16 cellular contexts compared by ENCODE assay signal in genomic region chr2:17682098-17682857, GRCh38.
A peak's percentile ranks its signal among the peaks of the same experiment; 100 is the strongest.
DNase-seq lines count a peak whose midpoint lies in the region; ATAC-seq, FAIRE-seq and TF ChIP-seq lines count a peak whose summit lies in the region.
"Had no signal": no experiment of that assay in that cellular context is flagged by ENCODE, and none has a peak within 500 bp of the region (broad histone marks: within the 10 kb centered on the region; RNA-seq: fewer than 3 reads in every experiment).

No MANE protein-coding gene starts in this region.

- no peak overlapping the region for H3K27ac ChIP-seq in right atrium auricular region
- H3K27ac ChIP-seq in MM.1S (ENCODE audit: low read length) = peak overlapping the region; percentile 32; the same call in 1 of the 2 replicates
- no peak overlapping the region for H3K27ac ChIP-seq in K562 (ENCODE audit: extremely low read depth, low read depth, low read length)
- no peak overlapping the region for H3K27ac ChIP-seq in keratinocyte (ENCODE audit: control insufficient read depth, insufficient read depth, low read length)
- no peak overlapping the region for H3K27ac ChIP-seq in A673 (ENCODE audit: low read depth, low read length, poor library complexity, severe bottlenecking)
- no peak overlapping the region for H3K27ac ChIP-seq in psoas muscle
- H3K27ac ChIP-seq: BLaER1 treated with 17β-estradiol and CSF1 and Interleukin-3, amounts not matched to agents 10 nM and 100 nM; GM23248 had no signal

- 56% methylated on average over 6 of the region's 6 CpGs for WGBS in K562 (ENCODE audit: insufficient coverage, low coverage, missing lambda C conversion rate)
- WGBS in psoas muscle, 3 donors = 49 to 61% (median 53%) methylated on average over 6 of the region's 6 CpGs

- intact Hi-C loops in Right ventricle myocardium superior (cut with DNase I) = no loop called here
- intact Hi-C loops in K562 (cut with micrococcal nuclease) = no loop called here
- intact Hi-C loops in A673 (cut with micrococcal nuclease; ENCODE audit: unreplicated experiment) = no loop called here
- intact Hi-C loops in psoas muscle (cut with DNase I) = no loop called here

- H3K27me3 ChIP-seq in right atrium auricular region = no peaks in the 10 kb centered on the region
- no peaks in the 10 kb centered on the region for H3K27me3 ChIP-seq in MM.1S (replicated peaks; ENCODE audit: insufficient read depth, low read length)
- H3K27me3 ChIP-seq in K562 (ENCODE audit: control insufficient read depth in 2 of 2, insufficient read depth in 2 of 2, low read length in 2 of 2) = no peaks in the 10 kb centered on the region
- no peaks in the 10 kb centered on the region for H3K27me3 ChIP-seq in keratinocyte (ENCODE audit: control insufficient read depth, extremely low read depth, insufficient read depth, low read length)
- H3K27me3 ChIP-seq in A673 (replicated peaks; ENCODE audit: insufficient read depth, low read depth, low read length, poor library complexity) = no peaks in the 10 kb centered on the region
- H3K27me3 ChIP-seq in psoas muscle (ENCODE audit: insufficient read depth in 3 of 3, low read length in 2 of 3) = no peaks in the 10 kb centered on the region
- H3K27me3 ChIP-seq: BLaER1 treated with 17β-estradiol and CSF1 and Interleukin-3, amounts not matched to agents 10 nM and 100 nM had no signal

- FAIRE-seq in K562 (lab: Jason Lieb, UNC) = no peak
- peak; percentile 39 for FAIRE-seq in keratinocyte (lab: Jason Lieb, UNC)
- FAIRE-seq: GM18507, H54 had no signal

- ATAC-seq in Right ventricle myocardium superior (ENCODE audit: poor library complexity) (peak; percentile 62), K562 (peak; percentile 38; the same call in 1 of the 3 replicates), psoas muscle (no peak), SK-N-SH treated with all-trans-retinoic acid at 6 μM for 48 hours (no peak)

- POLR2A ChIA-PET in K562 (lab: Yijun Ruan, JAX) = interaction anchor here (1.1 to 1.4 kb wide), 2 partner anchors 22 to 69 kb away, joined by 3 to 4 read pairs; no protein-coding TSS in a partner anchor
- POLR2A ChIA-PET in A673 (lab: Charles Lee; ENCODE audit: low non-redundant PET) = no interaction called here

- H4K20me1 ChIP-seq in MM.1S (ENCODE audit: insufficient read depth, low read length) (no peaks in the 10 kb centered on the region), K562 (replicated peaks; ENCODE audit: control insufficient read depth, insufficient read depth, low read length) (no peaks in the 10 kb centered on the region), keratinocyte (ENCODE audit: control insufficient read depth, extremely low read depth, insufficient read depth, low read length) (no peaks in the 10 kb centered on the region)

- H3K4me3 ChIP-seq in right atrium auricular region = no peak overlapping the region
- no peak overlapping the region for H3K4me3 ChIP-seq in MM.1S (ENCODE audit: low read length)
- no peak overlapping the region for H3K4me3 ChIP-seq in K562
- H3K4me3 ChIP-seq in keratinocyte (ENCODE audit: control insufficient read depth in 2 of 3, extremely low read depth in 1 of 3, insufficient read depth in 2 of 3, low read depth in 1 of 3, low read length in 3 of 3) = no peak overlapping the region
- H3K4me3 ChIP-seq in A673 (ENCODE audit: low read depth, low read length, poor library complexity, severe bottlenecking) = no peak overlapping the region
- H3K4me3 ChIP-seq in psoas muscle = no peak overlapping the region
- H3K4me3 ChIP-seq: BLaER1 treated with 17β-estradiol and CSF1 and Interleukin-3, amounts not matched to agents 10 nM and 100 nM; GM23248 had no signal

- H3K9me3 ChIP-seq in right atrium auricular region = no peaks in the 10 kb centered on the region
- H3K9me3 ChIP-seq in MM.1S (replicated peaks; ENCODE audit: insufficient read depth, low read length) = no peaks in the 10 kb centered on the region
- H3K9me3 ChIP-seq in K562 (replicated peaks; ENCODE audit: control insufficient read depth, insufficient read depth, low read depth, low read length) = no peaks in the 10 kb centered on the region
- no peaks in the 10 kb centered on the region for H3K9me3 ChIP-seq in keratinocyte (ENCODE audit: control insufficient read depth, low read depth, low read length)
- no peaks in the 10 kb centered on the region for H3K9me3 ChIP-seq in A673 (ENCODE audit: low read depth, low read length, poor library complexity, severe bottlenecking)
- H3K9me3 ChIP-seq in psoas muscle = no peaks in the 10 kb centered on the region
- H3K9me3 ChIP-seq: BLaER1 treated with 17β-estradiol and CSF1 and Interleukin-3, amounts not matched to agents 10 nM and 100 nM had no signal

- TF ChIP-seq RAD21 in K562 (CRISPR knock-in tag; conservative IDR thresholded peaks at IDR 0.05 in 1 of 2, IDR thresholded peaks at IDR 0.05 in 1 of 2) = no peak

- CTCF ChIA-PET in K562 (lab: Yijun Ruan, JAX; ENCODE audit: low intra/inter-chr PET ratio) (no interaction called here), A673 (lab: Charles Lee) (no interaction called here)

- H3K9ac ChIP-seq in MM.1S (ENCODE audit: low read length) = no peak overlapping the region
- H3K9ac ChIP-seq in K562 (ENCODE audit: insufficient read depth in 1 of 2, low read depth in 2 of 2, low read length in 2 of 2) = no peak overlapping the region
- no peak overlapping the region for H3K9ac ChIP-seq in keratinocyte (ENCODE audit: control insufficient read depth, extremely low read depth, insufficient read depth, low read length)
- H3K9ac ChIP-seq: BLaER1 treated with 17β-estradiol and CSF1 and Interleukin-3, amounts not matched to agents 10 nM and 100 nM; GM23248 had no signal

- BruUV-seq in K562 (replicated peaks; lab: Mats Ljungman, UMichigan) = no TSS peak
- BruUV-seq in A673 (replicated peaks; lab: Mats Ljungman, UMichigan) = no TSS peak

- no peaks in the 10 kb centered on the region for H3K9me2 ChIP-seq in MM.1S (replicated peaks; ENCODE audit: insufficient read depth, low read length)

- H3K4me2 ChIP-seq in MM.1S (ENCODE audit: low read depth, low read length) (peak overlapping the region; percentile 22; the same call in 1 of the 2 replicates), K562 (ENCODE audit: insufficient read depth, low read length) (no peak overlapping the region), keratinocyte (ENCODE audit: control insufficient read depth, extremely low read depth, insufficient read depth, low read depth, low read length) (no peak overlapping the region)
- H3K4me2 ChIP-seq: BLaER1 treated with 17β-estradiol and CSF1 and Interleukin-3, amounts not matched to agents 10 nM and 100 nM had no signal

- H3K4me1 ChIP-seq in right atrium auricular region (no peaks in the 10 kb centered on the region), MM.1S (ENCODE audit: low read length) (peaks cover 9% of the 10 kb centered on the region; the same call in 1 of the 2 replicates), K562 (replicated peaks in 1 of 2; ENCODE audit: control insufficient read depth in 2 of 2, insufficient read depth in 2 of 2, low read length in 2 of 2) (no peaks in the 10 kb centered on the region), keratinocyte (ENCODE audit: control insufficient read depth, extremely low read depth, insufficient read depth, low read length) (no peaks in the 10 kb centered on the region), A673 (ENCODE audit: insufficient read depth, low read length, poor library complexity, severe bottlenecking) (no peaks in the 10 kb centered on the region), psoas muscle (no peaks in the 10 kb centered on the region)
- H3K4me1 ChIP-seq: BLaER1 treated with 17β-estradiol and CSF1 and Interleukin-3, amounts not matched to agents 10 nM and 100 nM had no signal

- H2AFZ ChIP-seq in MM.1S (ENCODE audit: low read length) (no peak overlapping the region), K562 (ENCODE audit: low read depth, low read length) (no peak overlapping the region), keratinocyte (ENCODE audit: control insufficient read depth, low read length) (no peak overlapping the region)
- H2AFZ ChIP-seq: GM23248 had no signal

- DNase-seq in Right ventricle myocardium superior (no peak), right atrium auricular region (ENCODE audit: low spot score) (no peak), MM.1S (no peak), K562 (ENCODE audit: extremely low read depth in 1 of 4, low spot score in 3 of 4) (peak in 1 of 4 experiments; percentile 4), keratinocyte (ENCODE audit: low read depth, low spot score) (no peak), A673 (ENCODE audit: low spot score) (no peak), psoas muscle (no peak)
- DNase-seq: 8988T; ACHN; CD4-positive, CD25-positive, alpha-beta regulatory T cell; DMS53; GM23248 had no signal

- H3K36me3 ChIP-seq in right atrium auricular region = peaks cover 15% of the 10 kb centered on the region
- H3K36me3 ChIP-seq in MM.1S (replicated peaks; ENCODE audit: insufficient read depth, low read length) = no peaks in the 10 kb centered on the region
- peaks cover 93% of the 10 kb centered on the region for H3K36me3 ChIP-seq in K562 (ENCODE audit: control insufficient read depth, insufficient read depth, low read length)
- peaks cover 10 to 11% of the 10 kb centered on the region in 2 experiments for H3K36me3 ChIP-seq in keratinocyte (ENCODE audit: control insufficient read depth in 2 of 2, extremely low read depth in 1 of 2, insufficient read depth in 2 of 2, low read length in 2 of 2)
- H3K36me3 ChIP-seq in A673 (ENCODE audit: insufficient read depth, low read length, poor library complexity, severe bottlenecking) = peaks cover 13% of the 10 kb centered on the region
- H3K36me3 ChIP-seq in psoas muscle (ENCODE audit: insufficient read depth in 1 of 2, low read depth in 1 of 2) = peaks cover 3 to 67% of the 10 kb centered on the region in 2 donors

- in situ Hi-C loops in K562 (cut with MboI) = no loop called here

- H3K79me2 ChIP-seq in MM.1S (ENCODE audit: low read length) = no peaks in the 10 kb centered on the region
- H3K79me2 ChIP-seq in K562 (ENCODE audit: control insufficient read depth, insufficient read depth, low read length) = no peaks in the 10 kb centered on the region
- H3K79me2 ChIP-seq in keratinocyte (ENCODE audit: control insufficient read depth, insufficient read depth, low read length) = no peaks in the 10 kb centered on the region

- H3K9me1 ChIP-seq in K562 (ENCODE audit: control insufficient read depth, insufficient read depth, low read length) (no peaks in the 10 kb centered on the region), keratinocyte (ENCODE audit: control insufficient read depth, extremely low read depth, insufficient read depth, low read length) (no peaks in the 10 kb centered on the region)

- no peak for TF ChIP-seq POLR2A in K562 (conservative IDR thresholded peaks at IDR 0.05)

- TF ChIP-seq CTCF in right atrium auricular region (IDR thresholded peaks at IDR 0.05) (no peak), MM.1S (IDR thresholded peaks at IDR 0.05; ENCODE audit: low read length) (no peak), K562 (IDR thresholded peaks at IDR 0.05 in 2 of 3, conservative IDR thresholded peaks at IDR 0.05 in 1 of 3; ENCODE audit: insufficient read depth in 2 of 3, low read depth in 1 of 3, low read length in 3 of 3) (no peak), keratinocyte (optimal IDR thresholded peaks at IDR 0.05 in 1 of 3, IDR thresholded peaks at IDR 0.05 in 1 of 3, conservative IDR thresholded peaks at IDR 0.05 in 1 of 3; ENCODE audit: extremely low read depth in 1 of 3, insufficient read depth in 2 of 3, low read length in 3 of 3) (no peak), A673 (conservative IDR thresholded peaks at IDR 0.05; ENCODE audit: low read depth, low read length) (no peak), psoas muscle (IDR thresholded peaks at IDR 0.05) (no peak)

- dilution Hi-C loops in keratinocyte (cut with MboI; ENCODE audit: extremely low pct_ligation_motif_present, low sequenced_read_pairs) = no loop called here

- no peak for TF ChIP-seq EP300 in K562 (IDR thresholded peaks at IDR 0.05; ENCODE audit: low read length)

- no peaks in the 10 kb centered on the region for H3F3A ChIP-seq in MM.1S (ENCODE audit: insufficient read depth, low read length)

Comparison
In these comparisons a context has a peak if more than half of its experiments do, and no peak if none do; other contexts are left out.
1. ATAC-seq: peak in Right ventricle myocardium superior (single experiment) and K562 (single experiment); none in psoas muscle (0 of 4) and SK-N-SH treated with all-trans-retinoic acid at 6 μM for 48 hours (single experiment).